ENCODE assay signal across 8 cellular contexts in the genomic region with DNA sequence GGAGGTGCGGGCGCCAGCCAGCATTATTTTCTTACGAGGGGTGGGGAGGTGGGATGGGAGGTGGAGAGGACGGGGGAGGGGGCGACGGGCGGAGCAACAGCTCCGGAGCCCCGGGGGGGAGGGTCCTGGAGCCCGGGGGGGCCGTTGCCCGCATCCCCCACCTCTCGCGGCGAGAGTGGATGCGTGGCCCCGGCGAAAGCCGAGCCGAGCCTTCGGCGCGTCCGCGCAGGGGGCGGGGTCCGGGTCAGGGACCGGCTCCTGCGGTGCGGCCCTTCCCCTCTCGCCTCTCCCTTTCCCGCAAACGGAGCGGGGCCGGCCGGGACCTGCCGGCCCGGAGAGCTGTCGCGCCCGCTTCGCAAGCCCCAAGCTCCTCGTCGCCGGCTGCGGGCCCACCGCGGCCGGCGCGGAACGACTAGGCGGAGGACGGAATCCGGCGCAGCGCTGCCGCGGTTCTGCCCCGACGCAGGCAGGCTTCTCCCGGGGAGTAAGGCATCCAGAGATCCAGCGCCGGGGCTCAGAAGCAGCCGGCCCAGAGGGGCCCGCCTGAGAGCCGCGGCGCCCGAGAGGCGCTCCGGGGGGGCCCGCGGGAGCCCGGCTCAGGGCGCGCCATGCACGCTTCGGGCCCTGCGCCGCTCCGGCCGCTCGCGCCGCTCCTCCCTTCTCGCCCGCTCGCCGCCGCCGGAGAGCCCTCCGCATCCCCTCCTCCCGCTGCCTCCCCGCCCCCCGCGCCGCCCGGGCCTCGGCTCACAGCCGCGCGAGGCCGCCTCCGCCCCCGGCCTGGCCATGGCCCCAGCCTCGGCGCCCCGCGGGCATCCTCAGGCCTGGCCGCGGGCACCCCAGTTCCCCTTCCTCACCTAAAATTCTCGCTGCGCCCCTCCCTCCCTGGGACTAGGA. TPM values are rescaled to one million over a fixed set of nuclear protein-coding genes. Genes with fewer than 3 reads are reported as not detected.
A peak's percentile ranks its signal among the peaks of the same experiment; 100 is the strongest.
DNase-seq lines count a peak whose midpoint lies in the region; ATAC-seq, FAIRE-seq and TF ChIP-seq lines count a peak whose summit lies in the region.

No MANE protein-coding gene starts in this region.

- peaks cover 53 to 72% (median 62%) of the 10 kb centered on the region in 11 experiments for H3K27me3 ChIP-seq in BLaER1 treated with 17β-estradiol and CSF1 and Interleukin-3, amounts not matched to agents 10 nM and 100 nM
- H3K27me3 ChIP-seq in mammary epithelial cell (ENCODE audit: insufficient read depth, low read length) (peaks cover 29% of the 10 kb centered on the region), spleen (replicated peaks in 1 of 7) (peaks cover 0 to 94% (median 43%) of the 10 kb centered on the region in 7 donors)

- H3K9ac ChIP-seq in BLaER1 treated with 17β-estradiol and CSF1 and Interleukin-3, amounts not matched to agents 10 nM and 100 nM: peak overlapping the region; percentile 40 to 76 (median 66); a peak in 21 of 22 replicates
- H3K9ac ChIP-seq in mammary epithelial cell (ENCODE audit: insufficient read depth, low read length): no peak overlapping the region

- BruUV-seq in mammary epithelial cell (replicated peaks; lab: Mats Ljungman, UMichigan): no TSS peak

- TF ChIP-seq CTCF in HFFc6 (IDR thresholded peaks at IDR 0.05): no peak
- no peak for TF ChIP-seq CTCF in mammary epithelial cell (conservative IDR thresholded peaks at IDR 0.05 in 1 of 2, IDR thresholded peaks at IDR 0.05 in 1 of 2; ENCODE audit: extremely low read depth in 1 of 2, insufficient read depth in 1 of 2, low read depth in 1 of 2, low read length in 2 of 2)
- TF ChIP-seq CTCF in spleen (IDR thresholded peaks at IDR 0.05 in 8 of 11, conservative IDR thresholded peaks at IDR 0.05 in 3 of 11): peak in 1 of 11 experiments; percentile 8

- no CpG with 5 or more reads among the region's 114 CpGs for WGBS in mammary epithelial cell (ENCODE audit: low coverage, missing lambda C conversion rate)
- 0 to 2% (median 1%) methylated on average over 26 to 114 of the region's 114 CpGs for WGBS in spleen, 5 donors

- H3K36me3 Mint-ChIP-seq in HFFc6 (ENCODE audit: low read depth): peaks cover 5% of the 10 kb centered on the region; the same call in 1 of the 2 replicates

- FAIRE-seq in H54 (lab: Jason Lieb, UNC): no peak

- no peak for DNase-seq in HFFc6
- peak; percentile 13 for DNase-seq in mammary epithelial cell
- DNase-seq in kidney tubule cell (ENCODE audit: low spot score): peak; percentile 14
- peak; percentile 74 for DNase-seq in spleen
- DNase-seq in H54 (ENCODE audit: insufficient read length, low spot score): no peak

- H3K79me2 ChIP-seq in mammary epithelial cell (ENCODE audit: insufficient read depth, low read length): no peaks in the 10 kb centered on the region

- peak overlapping the region; percentile 75 for H2AFZ ChIP-seq in mammary epithelial cell (ENCODE audit: low read depth, low read length)

- H3K9me3 ChIP-seq in BLaER1 treated with 17β-estradiol and CSF1 and Interleukin-3, amounts not matched to agents 10 nM and 100 nM (replicated peaks in 1 of 11): peaks cover 0 to 15% (median 5%) of the 10 kb centered on the region in 11 experiments; a peak in 8 of 22 replicates
- H3K9me3 ChIP-seq in mammary epithelial cell (replicated peaks; ENCODE audit: insufficient read depth, low read length) (no peaks in the 10 kb centered on the region), spleen (no peaks in the 10 kb centered on the region)

- H3K36me3 ChIP-seq in BLaER1 treated with 17β-estradiol and CSF1 and Interleukin-3, amounts not matched to agents 10 nM and 100 nM: no peaks in the 10 kb centered on the region
- H3K36me3 ChIP-seq in mammary epithelial cell (ENCODE audit: insufficient read depth, low read length) (no peaks in the 10 kb centered on the region), spleen (no peaks in the 10 kb centered on the region)

- no peaks in the 10 kb centered on the region for H3K9me3 Mint-ChIP-seq in HFFc6

- peak overlapping the region; percentile 46; the same call in 1 of the 2 replicates for H3K4me3 Mint-ChIP-seq in HFFc6

- CTCF ChIA-PET in mammary epithelial cell (lab: Charles Lee; ENCODE audit: low non-redundant PET): no interaction called here

- no peak overlapping the region for H3K27ac Mint-ChIP-seq in HFFc6

- H3K27ac ChIP-seq in BLaER1 treated with 17β-estradiol and CSF1 and Interleukin-3, amounts not matched to agents 10 nM and 100 nM: no peak overlapping the region
- H3K27ac ChIP-seq in mammary epithelial cell (ENCODE audit: insufficient read depth, low read depth, low read length) (no peak overlapping the region), spleen (peak overlapping the region in 7 of 8 donors; percentile 75 to 81 (median 80))

- H4K20me1 ChIP-seq in BLaER1 treated with 17β-estradiol and CSF1 and Interleukin-3, amounts not matched to agents 10 nM and 100 nM: peaks cover 0 to 12% (median 0%) of the 10 kb centered on the region in 11 experiments; a peak in 4 of 22 replicates
- peaks cover 2% of the 10 kb centered on the region for H4K20me1 ChIP-seq in mammary epithelial cell (ENCODE audit: insufficient read depth, low read length)

- H3K4me1 Mint-ChIP-seq in HFFc6 (ENCODE audit: low read depth): no peaks in the 10 kb centered on the region

- peaks cover 0 to 18% (median 6%) of the 10 kb centered on the region in 10 experiments; a peak in 10 of 20 replicates for H3K4me1 ChIP-seq in BLaER1 treated with 17β-estradiol and CSF1 and Interleukin-3, amounts not matched to agents 10 nM and 100 nM
- peaks cover 8% of the 10 kb centered on the region for H3K4me1 ChIP-seq in mammary epithelial cell (ENCODE audit: insufficient read depth, low read length)
- H3K4me1 ChIP-seq in spleen: peaks cover 0 to 28% (median 22%) of the 10 kb centered on the region in 6 donors

- ATAC-seq in HG02885 (IDR thresholded peaks at IDR 0.05; ENCODE audit: poor library complexity, unreplicated experiment) (no peak), HG02763 (IDR thresholded peaks at IDR 0.05; ENCODE audit: unreplicated experiment) (no peak)

- H3K4me3 ChIP-seq in BLaER1 treated with 17β-estradiol and CSF1 and Interleukin-3, amounts not matched to agents 10 nM and 100 nM: peak overlapping the region; percentile 58 to 73 (median 68)
- H3K4me3 ChIP-seq in mammary epithelial cell (replicated peaks in 1 of 3; ENCODE audit: insufficient read depth in 1 of 3, low read depth in 2 of 3, low read length in 3 of 3): peak overlapping the region; percentile 37 to 41 (median 40)
- peak overlapping the region; percentile 45 to 73 (median 59) for H3K4me3 ChIP-seq in spleen

- intact Hi-C loops in mammary epithelial cell (cut with micrococcal nuclease) (loop anchor here (2.0 to 5.0 kb wide), 2 partner anchors 38 to 109 kb away; no protein-coding TSS in a partner anchor), spleen (cut with DNase I; ENCODE audit: low total_unique reads) (no loop called here)

- no peak for TF ChIP-seq POLR2A in spleen (IDR thresholded peaks at IDR 0.05)
- TF ChIP-seq POLR2A in H54 (IDR thresholded peaks at IDR 0.05; ENCODE audit: low read depth, low read length): no peak

- in situ Hi-C loops in mammary epithelial cell (cut with MboI; ENCODE audit: low sequenced_read_pairs in 2 of 2): no loop called here

- dilution Hi-C loops in mammary epithelial cell (cut with HindIII; ENCODE audit: low sequenced_read_pairs): no loop called here

- H3K4me2 ChIP-seq in BLaER1 treated with 17β-estradiol and CSF1 and Interleukin-3, amounts not matched to agents 10 nM and 100 nM: peak overlapping the region; percentile 95 to 100 (median 99)
- H3K4me2 ChIP-seq in mammary epithelial cell (ENCODE audit: insufficient read depth, low read depth, low read length): peak overlapping the region; percentile 88

- H3K27me3 Mint-ChIP-seq in HFFc6 (ENCODE audit: insufficient read depth): peaks cover 50% of the 10 kb centered on the region

RNA-seq across cellular contexts. Expression of gene ADCY5, which starts 0.4 kb away (rescaled TPM):
- total RNA-seq in HFFc6 (2021; fragmentation: NEBNext Ultra II Directional; extraction: Animal tissue kit (Norgen Biotek cat#: 25700)): under 1 TPM; 0.09 to 0.95 (median 0.19) TPM
- total RNA-seq in mammary epithelial cell (under 1 TPM in 1 of 2 donors, not detected in 1; 0.67 TPM), spleen (10 to 100 TPM in 6 of 7 donors, 1 to 10 TPM in 1; 9.5 to 20.6 (median 13.8) TPM)
- polyA plus RNA-seq in mammary epithelial cell (0.06 TPM), spleen (1 to 10 TPM; 1.7 to 3.7 (median 2.0) TPM)
- polyA minus RNA-seq in mammary epithelial cell: not detected

Comparison
In these comparisons a context has a peak if more than half of its experiments do, and no peak if none do; other contexts are left out.
1. H3K27ac ChIP-seq: peak in spleen (7 of 8); none in BLaER1 treated with 17β-estradiol and CSF1 and Interleukin-3, amounts not matched to agents 10 nM and 100 nM (0 of 11) and mammary epithelial cell (single experiment).
2. DNase-seq: peak in mammary epithelial cell (single experiment), kidney tubule cell (single experiment) and spleen (single experiment); none in HFFc6 (single experiment) and H54 (single experiment).
3. RNA of gene ADCY5, which starts 0.4 kb away (total RNA-seq): 9.5 to 20.6 TPM in spleen; 0.67 TPM in mammary epithelial cell and 0.09 to 0.95 TPM in HFFc6; every median in the first group is over 4 times any median in the second.
4. Peak in every context shown above with its lines, with median percentiles within 50 percentile points of each other: H3K4me3 ChIP-seq.